Comparison of ENCODE assay signal across 8 cellular contexts in the genomic region with DNA sequence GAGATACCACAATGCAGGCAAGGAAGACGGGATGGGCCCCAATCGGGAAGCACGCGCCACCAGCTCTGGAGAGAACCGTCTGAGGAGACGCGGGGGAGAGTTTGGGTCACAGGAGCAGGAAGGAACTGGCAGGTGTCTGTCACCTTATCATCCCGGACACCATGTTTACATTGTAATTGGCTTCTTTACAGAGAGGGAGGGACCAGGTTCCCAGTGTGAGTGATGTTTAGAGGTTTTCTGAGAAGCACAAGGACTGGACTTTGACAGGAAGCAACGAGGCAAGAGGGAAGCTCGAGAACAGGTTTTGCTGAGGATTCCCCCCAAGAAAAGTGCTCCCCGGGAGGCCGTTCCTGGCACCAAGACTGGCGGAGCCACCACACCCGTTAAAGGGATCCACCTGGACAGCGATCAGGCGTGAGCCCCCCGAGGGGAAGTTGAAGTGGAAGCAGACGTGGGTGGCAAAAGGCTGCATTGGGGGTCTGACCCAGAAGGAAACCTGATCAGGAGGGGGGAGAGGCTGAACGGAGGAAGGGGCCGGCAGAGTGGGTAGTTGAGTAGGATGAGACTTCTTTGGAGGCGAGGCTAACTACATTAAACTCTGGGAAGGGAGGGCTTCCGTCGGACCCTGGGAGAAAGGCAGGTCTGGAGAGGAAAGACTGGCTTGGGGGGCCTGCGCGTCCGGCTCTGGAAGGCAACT. TPM values are rescaled to one million over a fixed set of nuclear protein-coding genes. Genes with fewer than 3 reads are reported as not detected.
DNase-seq lines count a peak whose midpoint lies in the region; ATAC-seq and TF ChIP-seq lines count a peak whose summit lies in the region.

No MANE protein-coding gene starts in this region.

- peak overlapping the region; percentile 94 for H3K4me3 ChIP-seq in coronary artery
- H3K4me3 ChIP-seq in left lung = peak overlapping the region; percentile 73 to 88

- peaks cover 15 to 66% of the 10 kb centered on the region in 2 donors for H3K4me1 ChIP-seq in left lung

- ATAC-seq in GM21723 (IDR thresholded peaks at IDR 0.05; ENCODE audit: unreplicated experiment) (peak; percentile 39), left lung (peak; percentile 47)

- H3K36me3 ChIP-seq in left lung = no peaks in the 10 kb centered on the region

- DNase-seq in Daoy (ENCODE audit: low read depth) = peak; percentile 56
- peak; percentile 86 for DNase-seq in NAMALWA (ENCODE audit: low spot score)
- DNase-seq in coronary artery (ENCODE audit: low spot score) = peak; percentile 78
- peak; percentile 53 to 79 for DNase-seq in left lung
- peak; percentile 16 for DNase-seq in stimulated activated CD8-positive, alpha-beta memory T cell treated with anti-CD3 and anti-CD28 coated beads, Interleukin-4, amount 100 ng/mL, for 24 hours (ENCODE audit: low read depth)
- DNase-seq in amniotic stem cell (lab: John Stamatoyannopoulos, UW) = no peak

- TF ChIP-seq CTCF in VCaP (conservative IDR thresholded peaks at IDR 0.05) (no peak), coronary artery (IDR thresholded peaks at IDR 0.05) (no peak), left lung (IDR thresholded peaks at IDR 0.05) (no peak)

- peak overlapping the region; percentile 95 for H3K27ac ChIP-seq in VCaP
- peak overlapping the region; percentile 86 to 96 for H3K27ac ChIP-seq in coronary artery
- H3K27ac ChIP-seq in left lung = peak overlapping the region; percentile 89 to 92

- no peaks in the 10 kb centered on the region for H3K9me3 ChIP-seq in left lung

- H3K27me3 ChIP-seq in left lung = no peaks in the 10 kb centered on the region

- intact Hi-C loops in left lung (cut with DNase I) = no loop called here

RNA-seq across cellular contexts. Expression of a gene that starts 0.9 kb away (rescaled TPM):
- 33.4 and 43.0 TPM in 2 replicates for total RNA-seq in Daoy (2014; rRNA removed; shearing (Covaris generic))
- total RNA-seq in left lung = 10 to 100 TPM; 67.2 to 79.0 TPM
